1 cellular context compared by ENCODE assay signal in genomic region chr12:47852096-47852571, GRCh38.
TF ChIP-seq lines count a peak whose summit lies in the region.

No MANE protein-coding gene starts in this region.

TF ChIP-seq in HepG2, 621 proteins besides CTCF, POLR2A, EP300 and RAD21 (continued from another document and continues in another):
- TF ChIP-seq, protein P1, sequence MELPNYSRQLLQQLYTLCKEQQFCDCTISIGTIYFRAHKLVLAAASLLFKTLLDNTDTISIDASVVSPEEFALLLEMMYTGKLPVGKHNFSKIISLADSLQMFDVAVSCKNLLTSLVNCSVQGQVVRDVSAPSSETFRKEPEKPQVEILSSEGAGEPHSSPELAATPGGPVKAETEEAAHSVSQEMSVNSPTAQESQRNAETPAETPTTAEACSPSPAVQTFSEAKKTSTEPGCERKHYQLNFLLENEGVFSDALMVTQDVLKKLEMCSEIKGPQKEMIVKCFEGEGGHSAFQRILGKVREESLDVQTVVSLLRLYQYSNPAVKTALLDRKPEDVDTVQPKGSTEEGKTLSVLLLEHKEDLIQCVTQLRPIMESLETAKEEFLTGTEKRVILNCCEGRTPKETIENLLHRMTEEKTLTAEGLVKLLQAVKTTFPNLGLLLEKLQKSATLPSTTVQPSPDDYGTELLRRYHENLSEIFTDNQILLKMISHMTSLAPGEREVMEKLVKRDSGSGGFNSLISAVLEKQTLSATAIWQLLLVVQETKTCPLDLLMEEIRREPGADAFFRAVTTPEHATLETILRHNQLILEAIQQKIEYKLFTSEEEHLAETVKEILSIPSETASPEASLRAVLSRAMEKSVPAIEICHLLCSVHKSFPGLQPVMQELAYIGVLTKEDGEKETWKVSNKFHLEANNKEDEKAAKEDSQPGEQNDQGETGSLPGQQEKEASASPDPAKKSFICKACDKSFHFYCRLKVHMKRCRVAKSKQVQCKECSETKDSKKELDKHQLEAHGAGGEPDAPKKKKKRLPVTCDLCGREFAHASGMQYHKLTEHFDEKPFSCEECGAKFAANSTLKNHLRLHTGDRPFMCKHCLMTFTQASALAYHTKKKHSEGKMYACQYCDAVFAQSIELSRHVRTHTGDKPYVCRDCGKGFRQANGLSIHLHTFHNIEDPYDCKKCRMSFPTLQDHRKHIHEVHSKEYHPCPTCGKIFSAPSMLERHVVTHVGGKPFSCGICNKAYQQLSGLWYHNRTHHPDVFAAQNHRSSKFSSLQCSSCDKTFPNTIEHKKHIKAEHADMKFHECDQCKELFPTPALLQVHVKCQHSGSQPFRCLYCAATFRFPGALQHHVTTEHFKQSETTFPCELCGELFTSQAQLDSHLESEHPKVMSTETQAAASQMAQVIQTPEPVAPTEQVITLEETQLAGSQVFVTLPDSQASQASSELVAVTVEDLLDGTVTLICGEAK (IDR thresholded peaks at IDR 0.05): no peak
- TF ChIP-seq, protein P1 (CRISPR knock-in tag; IDR thresholded peaks at IDR 0.05): no peak
- TF ChIP-seq BRD4 (CRISPR knock-in tag; IDR thresholded peaks at IDR 0.05) (no peak), FOXP4 (CRISPR knock-in tag; IDR thresholded peaks at IDR 0.05) (peak; percentile 92), REXO4 (CRISPR knock-in tag; IDR thresholded peaks at IDR 0.05; ENCODE audit: borderline replicate concordance) (no peak), ZFP1 (CRISPR knock-in tag; IDR thresholded peaks at IDR 0.05) (no peak), SRSF4 (IDR thresholded peaks at IDR 0.05; ENCODE audit: low read depth, low read length, poor library complexity, severe bottlenecking) (no peak), NFRKB (IDR thresholded peaks at IDR 0.05) (no peak), ZNF670 (CRISPR knock-in tag; IDR thresholded peaks at IDR 0.05; ENCODE audit: borderline replicate concordance) (no peak), BCL6 (CRISPR knock-in tag; IDR thresholded peaks at IDR 0.05) (peak; percentile 54; the same call in 1 of the 2 replicates), TEAD3 (CRISPR knock-in tag; optimal IDR thresholded peaks at IDR 0.05; ENCODE audit: borderline replicate concordance) (peak; percentile 88), ZKSCAN1 (IDR thresholded peaks at IDR 0.05; ENCODE audit: low read length) (no peak), NBN (conservative IDR thresholded peaks at IDR 0.05) (no peak), ZSCAN25 (CRISPR knock-in tag; IDR thresholded peaks at IDR 0.05) (no peak), ATAD3A (CRISPR knock-in tag; IDR thresholded peaks at IDR 0.05) (no peak), ZNF772 (CRISPR knock-in tag; IDR thresholded peaks at IDR 0.05) (no peak), HNRNPH1 (optimal IDR thresholded peaks at IDR 0.05; ENCODE audit: low read depth, low read length) (no peak), ZNF569 (CRISPR knock-in tag; IDR thresholded peaks at IDR 0.05; ENCODE audit: borderline replicate concordance) (no peak), ZFP36L2 (CRISPR knock-in tag; IDR thresholded peaks at IDR 0.05) (no peak), ZBTB8A (CRISPR knock-in tag; IDR thresholded peaks at IDR 0.05; ENCODE audit: borderline replicate concordance, low read depth) (no peak), DR1 (CRISPR knock-in tag; IDR thresholded peaks at IDR 0.05) (no peak), FOXA1 (IDR thresholded peaks at IDR 0.05) (no peak), FOXA1 (CRISPR knock-in tag; IDR thresholded peaks at IDR 0.05) (peak; percentile 74), GATAD2A (CRISPR knock-in tag; IDR thresholded peaks at IDR 0.05) (peak; percentile 75), BRF2 (CRISPR knock-in tag; IDR thresholded peaks at IDR 0.05) (no peak), ARNTL (CRISPR knock-in tag; IDR thresholded peaks at IDR 0.05) (no peak), KAT8 (CRISPR knock-in tag; IDR thresholded peaks at IDR 0.05) (0 out of 2 replicates have a peak, but pooled peaks have one; percentile 37), SSRP1 (CRISPR knock-in tag; IDR thresholded peaks at IDR 0.05) (no peak), MAX (IDR thresholded peaks at IDR 0.05) (peak; percentile 57), ZNF691 (CRISPR knock-in tag; IDR thresholded peaks at IDR 0.05; ENCODE audit: borderline replicate concordance, low read depth) (no peak), ISL2 (CRISPR knock-in tag; IDR thresholded peaks at IDR 0.05) (no peak), HMGA1 (CRISPR knock-in tag; conservative IDR thresholded peaks at IDR 0.05) (no peak), ARID3A (IDR thresholded peaks at IDR 0.05; ENCODE audit: low read depth, low read length) (no peak)
- TF ChIP-seq, protein P2, sequence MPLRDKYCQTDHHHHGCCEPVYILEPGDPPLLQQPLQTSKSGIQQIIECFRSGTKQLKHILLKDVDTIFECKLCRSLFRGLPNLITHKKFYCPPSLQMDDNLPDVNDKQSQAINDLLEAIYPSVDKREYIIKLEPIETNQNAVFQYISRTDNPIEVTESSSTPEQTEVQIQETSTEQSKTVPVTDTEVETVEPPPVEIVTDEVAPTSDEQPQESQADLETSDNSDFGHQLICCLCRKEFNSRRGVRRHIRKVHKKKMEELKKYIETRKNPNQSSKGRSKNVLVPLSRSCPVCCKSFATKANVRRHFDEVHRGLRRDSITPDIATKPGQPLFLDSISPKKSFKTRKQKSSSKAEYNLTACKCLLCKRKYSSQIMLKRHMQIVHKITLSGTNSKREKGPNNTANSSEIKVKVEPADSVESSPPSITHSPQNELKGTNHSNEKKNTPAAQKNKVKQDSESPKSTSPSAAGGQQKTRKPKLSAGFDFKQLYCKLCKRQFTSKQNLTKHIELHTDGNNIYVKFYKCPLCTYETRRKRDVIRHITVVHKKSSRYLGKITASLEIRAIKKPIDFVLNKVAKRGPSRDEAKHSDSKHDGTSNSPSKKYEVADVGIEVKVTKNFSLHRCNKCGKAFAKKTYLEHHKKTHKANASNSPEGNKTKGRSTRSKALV (CRISPR knock-in tag; IDR thresholded peaks at IDR 0.05): 0 out of 2 replicates have a peak, but pooled peaks have one; percentile 40
- TF ChIP-seq, protein P3, sequence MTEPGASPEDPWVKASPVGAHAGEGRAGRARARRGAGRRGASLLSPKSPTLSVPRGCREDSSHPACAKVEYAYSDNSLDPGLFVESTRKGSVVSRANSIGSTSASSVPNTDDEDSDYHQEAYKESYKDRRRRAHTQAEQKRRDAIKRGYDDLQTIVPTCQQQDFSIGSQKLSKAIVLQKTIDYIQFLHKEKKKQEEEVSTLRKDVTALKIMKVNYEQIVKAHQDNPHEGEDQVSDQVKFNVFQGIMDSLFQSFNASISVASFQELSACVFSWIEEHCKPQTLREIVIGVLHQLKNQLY (CRISPR knock-in tag; IDR thresholded peaks at IDR 0.05): 0 out of 2 replicates have a peak, but pooled peaks have one; percentile 19
- TF ChIP-seq, protein P4, sequence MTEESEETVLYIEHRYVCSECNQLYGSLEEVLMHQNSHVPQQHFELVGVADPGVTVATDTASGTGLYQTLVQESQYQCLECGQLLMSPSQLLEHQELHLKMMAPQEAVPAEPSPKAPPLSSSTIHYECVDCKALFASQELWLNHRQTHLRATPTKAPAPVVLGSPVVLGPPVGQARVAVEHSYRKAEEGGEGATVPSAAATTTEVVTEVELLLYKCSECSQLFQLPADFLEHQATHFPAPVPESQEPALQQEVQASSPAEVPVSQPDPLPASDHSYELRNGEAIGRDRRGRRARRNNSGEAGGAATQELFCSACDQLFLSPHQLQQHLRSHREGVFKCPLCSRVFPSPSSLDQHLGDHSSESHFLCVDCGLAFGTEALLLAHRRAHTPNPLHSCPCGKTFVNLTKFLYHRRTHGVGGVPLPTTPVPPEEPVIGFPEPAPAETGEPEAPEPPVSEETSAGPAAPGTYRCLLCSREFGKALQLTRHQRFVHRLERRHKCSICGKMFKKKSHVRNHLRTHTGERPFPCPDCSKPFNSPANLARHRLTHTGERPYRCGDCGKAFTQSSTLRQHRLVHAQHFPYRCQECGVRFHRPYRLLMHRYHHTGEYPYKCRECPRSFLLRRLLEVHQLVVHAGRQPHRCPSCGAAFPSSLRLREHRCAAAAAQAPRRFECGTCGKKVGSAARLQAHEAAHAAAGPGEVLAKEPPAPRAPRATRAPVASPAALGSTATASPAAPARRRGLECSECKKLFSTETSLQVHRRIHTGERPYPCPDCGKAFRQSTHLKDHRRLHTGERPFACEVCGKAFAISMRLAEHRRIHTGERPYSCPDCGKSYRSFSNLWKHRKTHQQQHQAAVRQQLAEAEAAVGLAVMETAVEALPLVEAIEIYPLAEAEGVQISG (CRISPR knock-in tag; IDR thresholded peaks at IDR 0.05): 0 out of 2 replicates have a peak, but pooled peaks have one; percentile 17
- TF ChIP-seq, protein P5, sequence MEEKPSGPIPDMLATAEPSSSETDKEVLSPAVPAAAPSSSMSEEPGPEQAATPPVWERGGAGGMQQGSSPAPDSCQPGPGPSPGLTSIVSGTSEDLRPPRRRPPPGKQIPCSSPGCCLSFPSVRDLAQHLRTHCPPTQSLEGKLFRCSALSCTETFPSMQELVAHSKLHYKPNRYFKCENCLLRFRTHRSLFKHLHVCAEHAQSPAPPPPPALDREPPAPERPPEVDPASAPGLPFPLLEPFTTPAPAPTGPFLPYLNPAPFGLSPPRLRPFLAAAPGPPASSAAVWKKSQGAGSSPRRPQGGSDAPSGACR (CRISPR knock-in tag; IDR thresholded peaks at IDR 0.05): no peak
